16 cellular contexts compared by ENCODE assay signal in genomic region chr22:32576553-32577255, GRCh38.
"Had no signal": no experiment of that assay in that cellular context is flagged by ENCODE, and none has a peak within 500 bp of the region (broad histone marks: within the 10 kb centered on the region; RNA-seq: fewer than 3 reads in every experiment).

No MANE protein-coding gene starts in this region.

- H3K27me3 ChIP-seq: dorsolateral prefrontal cortex, esophagus squamous epithelium, right lobe of liver had no signal

- ATAC-seq: activated CD4-positive, alpha-beta T cell treated with anti-CD3 and anti-CD28 coated beads for 36 hours; left colon; naive thymus-derived CD8-positive, alpha-beta T cell; psoas muscle; right lobe of liver had no signal

- DNase-seq: activated CD4-positive, alpha-beta memory T cell treated with anti-CD3 and anti-CD28 coated beads, Interleukin-2, amount 10 ng/mL, durations not matched to agents 7 days and 5 days; activated CD4-positive, alpha-beta T cell treated with anti-CD3 and anti-CD28 coated beads for 36 hours; activated gamma-delta T cell; activated naive CD8-positive, alpha-beta T cell treated with anti-CD3 and anti-CD28 coated beads for 36 hours; activated T-cell treated with anti-CD3 and anti-CD28 coated beads, Interleukin-2, amount 50 U/mL, for 48 hours; anterior cingulate cortex; dorsolateral prefrontal cortex; esophagus squamous epithelium; foreskin fibroblast; left colon; naive thymus-derived CD8-positive, alpha-beta T cell; nucleus accumbens; psoas muscle; right lobe of liver; stimulated activated naive CD4-positive, alpha-beta T cell treated with Interleukin-2 at 50 U/mL for 16 hours had no signal

- H3K36me3 ChIP-seq: esophagus squamous epithelium, right lobe of liver had no signal

- H3K36me3 Mint-ChIP-seq: activated naive CD8-positive, alpha-beta T cell treated with anti-CD3 and anti-CD28 coated beads for 36 hours; naive thymus-derived CD8-positive, alpha-beta T cell; type B pancreatic cell had no signal

- H3K9me3 ChIP-seq: esophagus squamous epithelium, psoas muscle, right lobe of liver had no signal

- H3K4me3 ChIP-seq: dorsolateral prefrontal cortex, esophagus squamous epithelium, psoas muscle, right lobe of liver had no signal

- H3K27me3 Mint-ChIP-seq: activated naive CD8-positive, alpha-beta T cell treated with anti-CD3 and anti-CD28 coated beads for 36 hours had no signal

- H3K9me3 Mint-ChIP-seq: activated naive CD8-positive, alpha-beta T cell treated with anti-CD3 and anti-CD28 coated beads for 36 hours; naive thymus-derived CD8-positive, alpha-beta T cell; type B pancreatic cell had no signal

- H3K27ac Mint-ChIP-seq: activated CD4-positive, alpha-beta memory T cell treated with anti-CD3 and anti-CD28 coated beads, Interleukin-2, amount 10 ng/mL, durations not matched to agents 7 days and 5 days; activated CD4-positive, alpha-beta T cell treated with anti-CD3 and anti-CD28 coated beads for 36 hours; activated naive CD8-positive, alpha-beta T cell treated with anti-CD3 and anti-CD28 coated beads for 36 hours; naive thymus-derived CD8-positive, alpha-beta T cell; type B pancreatic cell had no signal

- H3K4me3 Mint-ChIP-seq: activated CD4-positive, alpha-beta memory T cell treated with anti-CD3 and anti-CD28 coated beads, Interleukin-2, amount 10 ng/mL, durations not matched to agents 7 days and 5 days; activated CD4-positive, alpha-beta T cell treated with anti-CD3 and anti-CD28 coated beads for 36 hours; activated naive CD8-positive, alpha-beta T cell treated with anti-CD3 and anti-CD28 coated beads for 36 hours; naive thymus-derived CD8-positive, alpha-beta T cell; type B pancreatic cell had no signal

- H3K27ac ChIP-seq: esophagus squamous epithelium, psoas muscle, right lobe of liver had no signal

- H3K4me1 ChIP-seq: psoas muscle had no signal
